ENCODE assay signal across 28 cellular contexts in the genomic region with DNA sequence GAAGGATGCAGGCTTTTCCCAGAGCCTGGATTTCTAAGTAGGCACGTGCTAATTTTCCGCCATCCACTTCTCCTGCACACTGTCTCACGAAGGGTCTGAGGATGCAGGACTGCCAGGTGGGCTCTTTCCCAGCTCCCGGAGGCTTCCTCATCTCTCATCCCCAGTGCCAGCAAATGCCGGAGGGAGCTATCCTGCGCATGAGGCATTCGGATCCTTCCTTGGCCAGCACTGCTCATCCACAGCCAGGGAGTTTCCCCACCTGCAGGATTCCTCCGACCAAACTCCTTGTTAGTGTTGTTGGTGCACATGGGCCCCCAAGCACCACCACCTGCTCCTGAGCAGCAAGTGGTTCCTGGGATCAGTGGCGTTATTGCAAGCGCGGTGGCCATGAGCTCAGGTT. TPM values are rescaled to one million over a fixed set of nuclear protein-coding genes. Genes with fewer than 3 reads are reported as not detected.
"Had no signal": no experiment of that assay in that cellular context is flagged by ENCODE, and none has a peak within 500 bp of the region (broad histone marks: within the 10 kb centered on the region; RNA-seq: fewer than 3 reads in every experiment).

No MANE protein-coding gene starts in this region.

- H3K36me3 ChIP-seq: neural progenitor cell, uterus had no signal

- H3K27me3 ChIP-seq: foreskin keratinocyte, neural progenitor cell, testis, uterus had no signal

- H3K4me3 ChIP-seq: lung, neural progenitor cell, skin epidermis, testis, uterus had no signal

- H3K4me1 ChIP-seq: foreskin keratinocyte, neural progenitor cell, testis, uterus had no signal

- DNase-seq: activated CD4-positive, alpha-beta T cell treated with anti-CD3 and anti-CD28 coated beads, Interleukin-2, amount 50 U/mL, for 4 hours; activated effector memory CD4-positive, alpha-beta T cell treated with Interleukin-2 at 50 U/mL for 16 hours; activated naive CD4-positive, alpha-beta T cell treated with anti-CD3 and anti-CD28 coated beads, Interleukin-2, amount 10 ng/mL, durations not matched to agents 7 days and 5 days; activated T-cell treated with anti-CD3 and anti-CD28 coated beads, Interleukin-2, amount 50 U/mL, for 72 hours; amygdala; cerebellar nuclear complex; effector CD8-positive, alpha-beta T cell; erythroblast; foreskin keratinocyte; left colon; naive thymus-derived CD4-positive, alpha-beta T cell; right cardiac atrium; stimulated activated CD4-positive, alpha-beta T cell treated with anti-CD3 and anti-CD28 coated beads, Interleukin-2, amount 100 ng/mL, for 24 hours; stimulated activated naive CD8-positive, alpha-beta T cell treated with anti-CD3 and anti-CD28 coated beads, Interleukin-15, amount 100 ng/mL, for 72 hours; T-helper 9 cell; testis; trophoblast cell; uterus had no signal

- ATAC-seq: activated T-cell treated with anti-CD3 and anti-CD28 coated beads, Interleukin-2, amount 50 U/mL, for 72 hours; foreskin keratinocyte; left colon; naive thymus-derived CD4-positive, alpha-beta T cell; right cardiac atrium; stimulated activated effector memory CD8-positive, alpha-beta T cell treated with anti-CD3 and anti-CD28 coated beads, Interleukin-12 subunit alpha, Interleukin-12 subunit beta, amount 100 ng/mL, for 72 hours; stimulated activated naive CD8-positive, alpha-beta T cell treated with anti-CD3 and anti-CD28 coated beads, Interleukin-15, amount 100 ng/mL, for 72 hours; WTC11 had no signal

- H3K27ac ChIP-seq: foreskin keratinocyte, neural progenitor cell, skin epidermis, testis, uterus had no signal

- H3K9me3 ChIP-seq: testis, uterus had no signal

RNA-seq across cellular contexts. Expression of a gene that starts 5.0 kb away (rescaled TPM):
- total RNA-seq: activated CD8-positive, alpha-beta memory T cell treated with anti-CD3 and anti-CD28 coated beads for 36 hours; bronchial epithelial cell; foreskin keratinocyte; left colon; lung; osteoblast; pulmonary artery endothelial cell; right cardiac atrium; T-helper 1 cell treated with Interleukin-12 subunit alpha and Interleukin-12 subunit beta and Interleukin-4 antibody, amounts not matched to agents 30 ng/mL and 1 ng/mL, for 36 hours had no signal
- polyA plus RNA-seq: foreskin keratinocyte had no signal
